In the genomic region with DNA sequence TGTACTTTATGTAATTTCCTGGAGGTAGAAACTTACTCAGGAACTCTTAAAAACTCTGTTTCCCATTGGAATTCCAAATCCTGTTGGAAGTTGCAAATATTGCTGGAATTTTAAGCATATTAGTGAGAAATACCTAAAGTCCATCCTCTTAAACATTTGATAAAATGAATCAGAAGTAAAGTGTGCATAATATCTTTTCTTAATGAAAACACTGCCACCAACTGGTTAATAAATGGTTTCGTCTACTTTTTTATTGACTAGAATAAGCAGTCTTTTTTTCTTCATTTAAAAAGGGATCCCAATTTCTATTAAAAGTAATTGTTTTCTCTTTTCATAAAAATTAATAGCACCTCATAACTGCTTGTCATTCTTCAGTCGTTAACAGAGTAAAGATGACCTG, we compare ENCODE assay signal across 9 cellular contexts. TPM values are rescaled to one million over a fixed set of nuclear protein-coding genes. Genes with fewer than 3 reads are reported as not detected.
DNase-seq lines count a peak whose midpoint lies in the region; ATAC-seq, FAIRE-seq and TF ChIP-seq lines count a peak whose summit lies in the region.
"Had no signal": no experiment of that assay in that cellular context is flagged by ENCODE, and none has a peak within 500 bp of the region (broad histone marks: within the 10 kb centered on the region; RNA-seq: fewer than 3 reads in every experiment).

No MANE protein-coding gene starts in this region.

- BruUV-seq in PC-3 (replicated peaks; lab: Mats Ljungman, UMichigan) (no TSS peak), Caco-2 (replicated peaks; lab: Mats Ljungman, UMichigan) (no TSS peak)

- H3K4me3 Mint-ChIP-seq in activated CD8-positive, alpha-beta memory T cell treated with anti-CD3 and anti-CD28 coated beads, Interleukin-2, amount 10 ng/mL, durations not matched to agents 7 days and 5 days: no peak overlapping the region
- no peak overlapping the region for H3K4me3 Mint-ChIP-seq in Caco-2 (ENCODE audit: unreplicated experiment)

- H3K4me1 ChIP-seq in PC-3 (ENCODE audit: insufficient read depth, low read length) (no peaks in the 10 kb centered on the region), Caco-2 (no peaks in the 10 kb centered on the region)

- peak; percentile 47; the same call in 1 of the 2 replicates for TF ChIP-seq CTCF in PC-3 (conservative IDR thresholded peaks at IDR 0.05; ENCODE audit: low read depth, low read length)
- no peak for TF ChIP-seq CTCF in fibroblast of villous mesenchyme (IDR thresholded peaks at IDR 0.05; ENCODE audit: insufficient read depth, low read depth, low read length)
- no peak for TF ChIP-seq CTCF in Caco-2 (IDR thresholded peaks at IDR 0.05; ENCODE audit: insufficient read depth in 1 of 2, low read depth in 1 of 2, low read length in 1 of 2, severe bottlenecking in 1 of 2, unreplicated experiment in 1 of 2)

- H3K27me3 Mint-ChIP-seq in activated CD8-positive, alpha-beta memory T cell treated with anti-CD3 and anti-CD28 coated beads, Interleukin-2, amount 10 ng/mL, durations not matched to agents 7 days and 5 days: no peaks in the 10 kb centered on the region
- peaks cover 28% of the 10 kb centered on the region for H3K27me3 Mint-ChIP-seq in Caco-2 (ENCODE audit: insufficient read depth, unreplicated experiment)

- DNase-seq in G401 (ENCODE audit: low spot score) (peak; percentile 11), PC-3 (peak; percentile 26), fibroblast of villous mesenchyme (ENCODE audit: low read depth) (peak; percentile 12), Caco-2 (no peak), NCI-H1930 (lab: John Stamatoyannopoulos, UW) (no peak)
- no peak for DNase-seq in activated CD8-positive, alpha-beta memory T cell treated with anti-CD3 and anti-CD28 coated beads, Interleukin-2, amount 10 ng/mL, durations not matched to agents 7 days and 5 days
- DNase-seq in activated CD4-positive, alpha-beta T cell treated with anti-CD3 and anti-CD28 coated beads, Interleukin-2, amount 50 U/mL, for 1 hour: no peak

- H4K20me1 ChIP-seq in PC-3 (ENCODE audit: low read length): no peaks in the 10 kb centered on the region

- in situ Hi-C loops in G401 (cut with HindIII; ENCODE audit: low sequenced_read_pairs): no loop called here

- peak; percentile 94 for FAIRE-seq in A204.1 (lab: Jason Lieb, UNC)

- H3K36me3 Mint-ChIP-seq in activated CD8-positive, alpha-beta memory T cell treated with anti-CD3 and anti-CD28 coated beads, Interleukin-2, amount 10 ng/mL, durations not matched to agents 7 days and 5 days: no peaks in the 10 kb centered on the region
- no peaks in the 10 kb centered on the region for H3K36me3 Mint-ChIP-seq in Caco-2 (ENCODE audit: insufficient read depth, unreplicated experiment)

- no peak for ATAC-seq in PC-3
- no peak for ATAC-seq in activated CD8-positive, alpha-beta memory T cell treated with anti-CD3 and anti-CD28 coated beads, Interleukin-2, amount 10 ng/mL, durations not matched to agents 7 days and 5 days

- H3F3A ChIP-seq in PC-3 (ENCODE audit: low read length, unreplicated experiment): no peaks in the 10 kb centered on the region

- no peaks in the 10 kb centered on the region for H3K9me2 ChIP-seq in PC-3 (replicated peaks; ENCODE audit: low read length)

- H3K9me3 ChIP-seq in PC-3 (ENCODE audit: low read length) (no peaks in the 10 kb centered on the region), Caco-2 (no peaks in the 10 kb centered on the region)
- H3K9me3 ChIP-seq: ovary had no signal

- intact Hi-C loops in PC-3 (cut with micrococcal nuclease): no loop called here
- intact Hi-C loops in Caco-2 (cut with micrococcal nuclease; ENCODE audit: unreplicated experiment): no loop called here

- H3K4me1 Mint-ChIP-seq in activated CD8-positive, alpha-beta memory T cell treated with anti-CD3 and anti-CD28 coated beads, Interleukin-2, amount 10 ng/mL, durations not matched to agents 7 days and 5 days: no peaks in the 10 kb centered on the region
- H3K4me1 Mint-ChIP-seq in Caco-2 (ENCODE audit: low read depth, unreplicated experiment): no peaks in the 10 kb centered on the region

- no peak overlapping the region for H3K27ac Mint-ChIP-seq in activated CD8-positive, alpha-beta memory T cell treated with anti-CD3 and anti-CD28 coated beads, Interleukin-2, amount 10 ng/mL, durations not matched to agents 7 days and 5 days
- H3K27ac Mint-ChIP-seq in Caco-2 (ENCODE audit: unreplicated experiment): no peak overlapping the region

- H3K27me3 ChIP-seq in PC-3 (ENCODE audit: low read length): peaks cover 18% of the 10 kb centered on the region; the same call in 1 of the 2 replicates
- H3K27me3 ChIP-seq in Caco-2 (replicated peaks; ENCODE audit: control insufficient read depth, insufficient read depth, low read length): no peaks in the 10 kb centered on the region; the same call in 1 of the 2 replicates
- H3K27me3 ChIP-seq: ovary had no signal

- no peaks in the 10 kb centered on the region for H3K9me3 Mint-ChIP-seq in activated CD8-positive, alpha-beta memory T cell treated with anti-CD3 and anti-CD28 coated beads, Interleukin-2, amount 10 ng/mL, durations not matched to agents 7 days and 5 days (ENCODE audit: low read depth)
- H3K9me3 Mint-ChIP-seq in Caco-2 (ENCODE audit: unreplicated experiment): no peaks in the 10 kb centered on the region

- H3K4me3 ChIP-seq in PC-3 (ENCODE audit: low read length) (no peak overlapping the region), fibroblast of villous mesenchyme (ENCODE audit: low read depth, low read length) (no peak overlapping the region), Caco-2 (ENCODE audit: low read depth, low read length) (no peak overlapping the region)
- H3K4me3 ChIP-seq: ovary had no signal

- H3K79me2 ChIP-seq in PC-3 (ENCODE audit: low read length): no peaks in the 10 kb centered on the region

- H3K27ac ChIP-seq in PC-3 (ENCODE audit: low read length): no peak overlapping the region

- H3K4me2 ChIP-seq in PC-3 (ENCODE audit: low read length): no peak overlapping the region

- no peak overlapping the region for H3K9ac ChIP-seq in PC-3 (ENCODE audit: low read length)

- H3K36me3 ChIP-seq in PC-3 (ENCODE audit: low read depth, low read length): no peaks in the 10 kb centered on the region
- H3K36me3 ChIP-seq in Caco-2 (ENCODE audit: control insufficient read depth, insufficient read depth, low read length): no peaks in the 10 kb centered on the region
- H3K36me3 ChIP-seq: ovary had no signal

- CTCF ChIA-PET in PC-3 (lab: Charles Lee): no interaction called here
- CTCF ChIA-PET in activated CD8-positive, alpha-beta memory T cell treated with anti-CD3 and anti-CD28 coated beads, Interleukin-2, amount 10 ng/mL, durations not matched to agents 7 days and 5 days (lab: Charles Lee): no interaction called here
- CTCF ChIA-PET in Caco-2 (lab: Charles Lee): no interaction called here

- H2AFZ ChIP-seq in PC-3 (ENCODE audit: low read length): no peak overlapping the region

- POLR2A ChIA-PET in PC-3 (lab: Charles Lee; ENCODE audit: unreplicated experiment): no interaction called here
- POLR2A ChIA-PET in Caco-2 (lab: Charles Lee): no interaction called here

RNA-seq across cellular contexts. Expression of a gene that starts 28.3 kb away (rescaled TPM):
- total RNA-seq in G401 (2014; rRNA removed; shearing (Covaris generic)): not detected in 2 replicates
- total RNA-seq in PC-3 (2014; rRNA removed) (not detected in 2 replicates), fibroblast of villous mesenchyme (not detected in 2 replicates), Caco-2 (2022) (not detected in 2 replicates)
- not detected for total RNA-seq in activated CD8-positive, alpha-beta memory T cell treated with anti-CD3 and anti-CD28 coated beads, Interleukin-2, amount 10 ng/mL, durations not matched to agents 7 days and 5 days
- total RNA-seq: ovary had no signal

Comparison
In these comparisons a context has a peak if more than half of its experiments do, and no peak if none do; other contexts are left out.
1. DNase-seq: peak in G401 (single experiment), PC-3 (single experiment) and fibroblast of villous mesenchyme (single experiment); none in activated CD8-positive, alpha-beta memory T cell treated with anti-CD3 and anti-CD28 coated beads, Interleukin-2, amount 10 ng/mL, durations not matched to agents 7 days and 5 days (single experiment), Caco-2 (0 of 2), NCI-H1930 (0 of 2) and activated CD4-positive, alpha-beta T cell treated with anti-CD3 and anti-CD28 coated beads, Interleukin-2, amount 50 U/mL, for 1 hour (single experiment).